Comparison of ENCODE assay signal across 8 cellular contexts in the genomic region with DNA sequence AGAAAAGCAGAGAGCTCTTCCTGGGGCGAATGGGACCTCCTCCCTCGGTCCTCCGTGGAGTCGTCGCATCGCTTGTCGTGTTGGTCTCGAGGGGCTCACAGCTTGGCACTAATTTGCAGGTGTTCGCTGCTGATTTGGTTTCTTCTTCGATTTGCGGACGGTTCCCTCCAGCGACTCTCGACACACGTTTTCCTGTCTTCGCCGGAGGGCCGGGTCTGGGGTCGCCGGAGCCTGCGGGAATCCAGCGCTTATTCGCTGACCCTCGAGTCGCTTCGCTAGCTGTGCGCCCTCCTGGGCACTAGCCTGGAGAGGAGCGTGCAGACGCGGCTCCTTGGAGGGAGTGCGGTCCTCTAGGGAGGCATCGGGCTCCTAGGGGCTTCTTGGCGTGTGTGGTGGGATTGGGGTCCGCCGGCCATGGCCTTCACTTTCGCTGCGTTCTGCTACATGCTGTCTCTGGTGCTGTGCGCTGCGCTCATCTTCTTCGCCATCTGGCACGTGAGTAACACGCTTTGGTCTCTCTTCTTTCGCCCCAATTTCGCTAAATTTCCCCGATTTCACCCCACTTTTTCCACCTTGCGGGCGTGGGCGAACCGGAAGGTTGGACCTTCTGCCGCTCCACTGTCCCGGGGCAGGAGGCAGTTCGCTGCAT. TPM values are rescaled to one million over a fixed set of nuclear protein-coding genes. Genes with fewer than 3 reads are reported as not detected.
DNase-seq lines count a peak whose midpoint lies in the region; ATAC-seq and TF ChIP-seq lines count a peak whose summit lies in the region.

No MANE protein-coding gene starts in this region.

- no peak overlapping the region for H3K9ac ChIP-seq in stomach smooth muscle (ENCODE audit: low read length in 2 of 2)

- H4K20me1 ChIP-seq in hepatocyte (ENCODE audit: insufficient read depth, poor library complexity, severe bottlenecking), result no peaks in the 10 kb centered on the region

- CTCF ChIA-PET in activated CD4-positive, alpha-beta T cell treated with anti-CD3 and anti-CD28 coated beads, Interleukin-2, amount 10 ng/mL, durations not matched to agents 7 days and 5 days (lab: Charles Lee), result interaction anchor here (0.5 to 1.4 kb wide), 2 partner anchors 7 to 20 kb away, joined by 3 to 4 read pairs; no protein-coding TSS in a partner anchor
- CTCF ChIA-PET in activated CD8-positive, alpha-beta memory T cell treated with anti-CD3 and anti-CD28 coated beads, Interleukin-2, amount 10 ng/mL, durations not matched to agents 7 days and 5 days (lab: Charles Lee), result interaction anchor here (1.1 to 2.1 kb wide), 6 partner anchors 24 to 306 kb away, joined by 3 to 10 read pairs (median 4); no protein-coding TSS in a partner anchor

- no peak overlapping the region for H3K27ac ChIP-seq in hepatocyte
- H3K27ac ChIP-seq in stomach smooth muscle (ENCODE audit: low read length), result no peak overlapping the region

- H3K9me3 ChIP-seq in hepatocyte (ENCODE audit: low read depth), result no peaks in the 10 kb centered on the region
- H3K9me3 ChIP-seq in stomach smooth muscle (ENCODE audit: control insufficient read depth in 2 of 2, low read length in 2 of 2), result no peaks in the 10 kb centered on the region

- peak overlapping the region; percentile 59 for H3K4me3 Mint-ChIP-seq in activated CD4-positive, alpha-beta T cell treated with anti-CD3 and anti-CD28 coated beads, Interleukin-2, amount 10 ng/mL, durations not matched to agents 7 days and 5 days
- H3K4me3 Mint-ChIP-seq in activated CD8-positive, alpha-beta memory T cell treated with anti-CD3 and anti-CD28 coated beads, Interleukin-2, amount 10 ng/mL, durations not matched to agents 7 days and 5 days, result peak overlapping the region; percentile 61

- DNase-seq in activated CD4-positive, alpha-beta T cell treated with anti-CD3 and anti-CD28 coated beads, Interleukin-2, amount 10 ng/mL, durations not matched to agents 7 days and 5 days, result no peak
- DNase-seq in activated CD4-positive, alpha-beta T cell treated with anti-CD3 and anti-CD28 coated beads for 4 hours, result no peak
- no peak for DNase-seq in activated CD8-positive, alpha-beta memory T cell treated with anti-CD3 and anti-CD28 coated beads, Interleukin-2, amount 10 ng/mL, durations not matched to agents 7 days and 5 days
- no peak for DNase-seq in hepatocyte (ENCODE audit: low spot score)
- DNase-seq in SIG-M5 (lab: John Stamatoyannopoulos, UW), result no peak
- no peak for DNase-seq in NCI-H226

- H3K27me3 Mint-ChIP-seq in activated CD4-positive, alpha-beta T cell treated with anti-CD3 and anti-CD28 coated beads, Interleukin-2, amount 10 ng/mL, durations not matched to agents 7 days and 5 days, result peaks cover 76% of the 10 kb centered on the region
- H3K27me3 Mint-ChIP-seq in activated CD8-positive, alpha-beta memory T cell treated with anti-CD3 and anti-CD28 coated beads, Interleukin-2, amount 10 ng/mL, durations not matched to agents 7 days and 5 days, result peaks cover 62% of the 10 kb centered on the region

- no peaks in the 10 kb centered on the region for H3K9me2 ChIP-seq in hepatocyte (replicated peaks; ENCODE audit: insufficient read depth)

- H2AFZ ChIP-seq in hepatocyte, result peak overlapping the region; percentile 7

- POLR2A ChIA-PET in activated CD4-positive, alpha-beta T cell treated with anti-CD3 and anti-CD28 coated beads, Interleukin-2, amount 10 ng/mL, durations not matched to agents 7 days and 5 days (lab: Charles Lee), result no interaction called here

- ATAC-seq in activated CD8-positive, alpha-beta memory T cell treated with anti-CD3 and anti-CD28 coated beads, Interleukin-2, amount 10 ng/mL, durations not matched to agents 7 days and 5 days, result no peak
- ATAC-seq in HG02884 (IDR thresholded peaks at IDR 0.05; ENCODE audit: unreplicated experiment), result no peak

- peaks cover 15% of the 10 kb centered on the region for H3K4me1 ChIP-seq in hepatocyte (ENCODE audit: insufficient read depth)
- peaks cover 9% of the 10 kb centered on the region for H3K4me1 ChIP-seq in stomach smooth muscle (ENCODE audit: control insufficient read depth, insufficient read depth, low read length)

- H3K79me2 ChIP-seq in hepatocyte, result no peaks in the 10 kb centered on the region

- H3K9me3 Mint-ChIP-seq in activated CD4-positive, alpha-beta T cell treated with anti-CD3 and anti-CD28 coated beads, Interleukin-2, amount 10 ng/mL, durations not matched to agents 7 days and 5 days, result peaks cover 6% of the 10 kb centered on the region
- H3K9me3 Mint-ChIP-seq in activated CD8-positive, alpha-beta memory T cell treated with anti-CD3 and anti-CD28 coated beads, Interleukin-2, amount 10 ng/mL, durations not matched to agents 7 days and 5 days (ENCODE audit: low read depth), result peaks cover 6% of the 10 kb centered on the region

- peak overlapping the region; percentile 98 for H3K4me2 ChIP-seq in hepatocyte

- H3K36me3 ChIP-seq in hepatocyte (replicated peaks; ENCODE audit: insufficient read depth, low read depth) (no peaks in the 10 kb centered on the region), stomach smooth muscle (ENCODE audit: control insufficient read depth in 2 of 2, insufficient read depth in 2 of 2, low read length in 2 of 2) (no peaks in the 10 kb centered on the region)

- H3K4me1 Mint-ChIP-seq in activated CD4-positive, alpha-beta T cell treated with anti-CD3 and anti-CD28 coated beads, Interleukin-2, amount 10 ng/mL, durations not matched to agents 7 days and 5 days, result peaks cover 23% of the 10 kb centered on the region
- peaks cover 38% of the 10 kb centered on the region for H3K4me1 Mint-ChIP-seq in activated CD8-positive, alpha-beta memory T cell treated with anti-CD3 and anti-CD28 coated beads, Interleukin-2, amount 10 ng/mL, durations not matched to agents 7 days and 5 days

- no peak overlapping the region for H3K27ac Mint-ChIP-seq in activated CD4-positive, alpha-beta T cell treated with anti-CD3 and anti-CD28 coated beads, Interleukin-2, amount 10 ng/mL, durations not matched to agents 7 days and 5 days
- H3K27ac Mint-ChIP-seq in activated CD8-positive, alpha-beta memory T cell treated with anti-CD3 and anti-CD28 coated beads, Interleukin-2, amount 10 ng/mL, durations not matched to agents 7 days and 5 days, result no peak overlapping the region

- peaks cover 9% of the 10 kb centered on the region for H3K36me3 Mint-ChIP-seq in activated CD4-positive, alpha-beta T cell treated with anti-CD3 and anti-CD28 coated beads, Interleukin-2, amount 10 ng/mL, durations not matched to agents 7 days and 5 days (ENCODE audit: low read depth)
- H3K36me3 Mint-ChIP-seq in activated CD8-positive, alpha-beta memory T cell treated with anti-CD3 and anti-CD28 coated beads, Interleukin-2, amount 10 ng/mL, durations not matched to agents 7 days and 5 days, result peaks cover 6% of the 10 kb centered on the region

- 3% methylated on average over 52 of the region's 52 CpGs for WGBS in hepatocyte (ENCODE audit: low lambda C conversion rate, missing lambda C conversion rate)

- H3K4me3 ChIP-seq in hepatocyte (peak overlapping the region; percentile 9), stomach smooth muscle (ENCODE audit: low read length in 2 of 2) (peak overlapping the region; percentile 16 to 35)

- H3K27me3 ChIP-seq in hepatocyte (peaks cover 61% of the 10 kb centered on the region), stomach smooth muscle (ENCODE audit: control insufficient read depth in 1 of 2, insufficient read depth in 2 of 2, low read length in 2 of 2) (peaks cover 31 to 34% of the 10 kb centered on the region in 2 donors)

- no peak for TF ChIP-seq CTCF in hepatocyte (IDR thresholded peaks at IDR 0.05; ENCODE audit: poor library complexity)

RNA-seq across cellular contexts. Expression of gene CNIH3, which starts 0.8 kb away (rescaled TPM):
- total RNA-seq in activated CD4-positive, alpha-beta T cell treated with anti-CD3 and anti-CD28 coated beads, Interleukin-2, amount 10 ng/mL, durations not matched to agents 7 days and 5 days, result 1 to 10 TPM; 1.7 to 2.1 TPM
- 1 to 10 TPM; 1.1 to 3.6 TPM for total RNA-seq in activated CD8-positive, alpha-beta memory T cell treated with anti-CD3 and anti-CD28 coated beads, Interleukin-2, amount 10 ng/mL, durations not matched to agents 7 days and 5 days
- total RNA-seq in hepatocyte, result 2.8 and 9.6 TPM in 2 replicates
- 2.1 and 3.5 TPM in 2 replicates for polyA plus RNA-seq in hepatocyte
